Comparison of ENCODE assay signal across 1 cellular context in genomic region chr1:117635805-117636204, GRCh38.
TF ChIP-seq lines count a peak whose summit lies in the region.

No MANE protein-coding gene starts in this region.

TF ChIP-seq in GM12878, 131 proteins besides CTCF, POLR2A, EP300 and RAD21:
- TF ChIP-seq E2F8 (IDR thresholded peaks at IDR 0.05; ENCODE audit: low read depth, partially characterized antibody) (no peak), ZNF384 (IDR thresholded peaks at IDR 0.05; ENCODE audit: borderline replicate concordance, low read depth, low read length) (no peak), IKZF1 (conservative IDR thresholded peaks at IDR 0.05) (peak; percentile 30; the same call in 1 of the 2 replicates), ZBTB4 (CRISPR knock-in tag; IDR thresholded peaks at IDR 0.05) (no peak), MAX (IDR thresholded peaks at IDR 0.05; ENCODE audit: low read depth, low read length) (no peak)
